In the genomic region with DNA sequence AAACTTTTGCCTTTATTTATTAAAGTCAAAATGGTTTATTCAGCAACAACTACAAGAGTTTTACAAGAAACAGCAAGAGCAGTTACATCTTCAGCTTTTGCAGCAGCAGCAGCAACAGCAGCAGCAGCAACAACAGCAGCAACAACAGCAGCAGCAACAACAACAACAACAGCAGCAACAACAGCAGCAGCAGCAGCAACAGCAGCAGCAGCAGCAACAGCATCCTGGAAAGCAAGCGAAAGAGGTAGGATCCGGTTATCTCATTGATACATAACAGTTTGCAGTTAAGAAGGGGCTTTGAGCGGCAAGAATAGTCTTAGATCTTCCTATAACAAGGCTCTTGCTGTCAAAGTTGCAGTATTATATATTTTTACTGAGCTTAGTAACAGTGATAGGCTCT, we compare ENCODE assay signal across 15 cellular contexts.
DNase-seq lines count a peak whose midpoint lies in the region; TF ChIP-seq lines count a peak whose summit lies in the region.
"Had no signal": no experiment of that assay in that cellular context is flagged by ENCODE, and none has a peak within 500 bp of the region (broad histone marks: within the 10 kb centered on the region; RNA-seq: fewer than 3 reads in every experiment).

No MANE protein-coding gene starts in this region.

- H3K79me2 ChIP-seq in H9 (ENCODE audit: insufficient read depth, low read length) (no peaks in the 10 kb centered on the region), neural progenitor cell (ENCODE audit: low read depth) (no peaks in the 10 kb centered on the region)

- no peaks in the 10 kb centered on the region for H3K27me3 ChIP-seq in H9 (ENCODE audit: insufficient read depth, low read length)
- H3K27me3 ChIP-seq in HUES64 (ENCODE audit: insufficient read depth, low read length) = no peaks in the 10 kb centered on the region
- no peaks in the 10 kb centered on the region for H3K27me3 ChIP-seq in endocrine pancreas (ENCODE audit: control insufficient read depth, insufficient read depth, low read length)
- no peaks in the 10 kb centered on the region for H3K27me3 ChIP-seq in neural progenitor cell
- H3K27me3 ChIP-seq: SJSA1 had no signal

- H2AK5ac ChIP-seq in H9 (ENCODE audit: insufficient read length, low read length) = no peak overlapping the region

- H3K4me3 ChIP-seq in HUES64 (ENCODE audit: low read length) = no peak overlapping the region
- H3K4me3 ChIP-seq in endocrine pancreas (ENCODE audit: control insufficient read depth, insufficient read depth, low read length) = peak overlapping the region; percentile 50
- no peak overlapping the region for H3K4me3 ChIP-seq in neural progenitor cell
- H3K4me3 ChIP-seq: HAP-1, SJSA1 had no signal

- peak overlapping the region; percentile 43 for H3K27ac ChIP-seq in H9 (ENCODE audit: insufficient read length, low read depth, low read length)
- no peak overlapping the region; the same call in 1 of the 2 replicates for H3K27ac ChIP-seq in HUES64 (ENCODE audit: low read depth, low read length)
- peak overlapping the region; percentile 24 for H3K27ac ChIP-seq in neural progenitor cell
- H3K27ac ChIP-seq: KMS-11, SJSA1 had no signal

- WGBS in H9 (ENCODE audit: extremely low coverage, insufficient read length, low lambda C conversion rate) = no CpG with 5 or more reads among the region's 3 CpGs
- 65% methylated on average over 3 of the region's 3 CpGs for WGBS in HUES64

- H3K4me1 ChIP-seq in H9 (ENCODE audit: insufficient read depth, low read length) (peaks cover 15% of the 10 kb centered on the region; the same call in 1 of the 2 replicates), HUES64 (ENCODE audit: insufficient read depth, low read length) (peaks cover 29% of the 10 kb centered on the region), endocrine pancreas (ENCODE audit: control insufficient read depth, insufficient read depth, low read length) (peaks cover 10% of the 10 kb centered on the region), neural progenitor cell (peaks cover 19% of the 10 kb centered on the region)
- H3K4me1 ChIP-seq: SJSA1 had no signal

- TF ChIP-seq CTCF in H9 (conservative IDR thresholded peaks at IDR 0.05) = no peak
- TF ChIP-seq CTCF in neural progenitor cell (IDR thresholded peaks at IDR 0.05) = no peak

- H3F3A ChIP-seq in neural progenitor cell (ENCODE audit: low read depth) = peaks cover 12% of the 10 kb centered on the region

- no peak overlapping the region for H3K4ac ChIP-seq in H9 (ENCODE audit: low read depth, low read length)

- no peak overlapping the region for H3K14ac ChIP-seq in H9 (ENCODE audit: insufficient read depth, low read length)

- H3T11ph ChIP-seq in H9 (ENCODE audit: low read length) = no peak overlapping the region

- no peak overlapping the region for H2BK120ac ChIP-seq in H9 (ENCODE audit: low read depth, low read length, poor library complexity, severe bottlenecking)

- no peaks in the 10 kb centered on the region for H3K9me3 ChIP-seq in H9 (ENCODE audit: control insufficient read depth, low read depth, low read length)
- H3K9me3 ChIP-seq in HUES64 (ENCODE audit: insufficient read depth, low read depth, low read length) = no peaks in the 10 kb centered on the region
- H3K9me3 ChIP-seq in endocrine pancreas (ENCODE audit: control insufficient read depth, low read length) = no peaks in the 10 kb centered on the region
- H3K9me3 ChIP-seq in neural progenitor cell (ENCODE audit: low read depth) = no peaks in the 10 kb centered on the region
- H3K9me3 ChIP-seq: HAP-1, SJSA1 had no signal

- H3K4me3 Mint-ChIP-seq in H9 = 0 out of 5 replicates have a peak overlapping the region, but pooled peaks of 1 of the 2 experiments have one; percentile 36
- H3K4me3 Mint-ChIP-seq in neural progenitor cell = peak overlapping the region; percentile 9
- H3K4me3 Mint-ChIP-seq: CD14-positive monocyte had no signal

- no peak overlapping the region for H2BK5ac ChIP-seq in H9 (ENCODE audit: insufficient read length, low read length)

- H4K20me1 ChIP-seq in H9 (ENCODE audit: control insufficient read depth, insufficient read depth, insufficient read length) = no peaks in the 10 kb centered on the region
- no peaks in the 10 kb centered on the region for H4K20me1 ChIP-seq in neural progenitor cell (ENCODE audit: low read depth)

- H2BK15ac ChIP-seq in H9 (ENCODE audit: low read depth, low read length) = no peak overlapping the region

- H3K56ac ChIP-seq in H9 (ENCODE audit: insufficient read length, low read depth, low read length) = no peak overlapping the region

- no peak overlapping the region for H2AFZ ChIP-seq in H9 (ENCODE audit: low read length)
- peak overlapping the region; percentile 98 for H2AFZ ChIP-seq in neural progenitor cell (replicated peaks)

- no peak overlapping the region for H4K8ac ChIP-seq in H9 (replicated peaks; ENCODE audit: insufficient read length, low read depth, low read length)

- H3K36me3 ChIP-seq in HUES64 (ENCODE audit: insufficient read depth, low read length) (no peaks in the 10 kb centered on the region), endocrine pancreas (ENCODE audit: control insufficient read depth, insufficient read depth, low read length) (no peaks in the 10 kb centered on the region), neural progenitor cell (no peaks in the 10 kb centered on the region)
- H3K36me3 ChIP-seq: HAP-1, SJSA1 had no signal

- no peak overlapping the region for H3K18ac ChIP-seq in H9 (ENCODE audit: insufficient read length, low read depth, low read length)

- H3K9ac ChIP-seq in H9 (ENCODE audit: extremely low read depth, insufficient read length, low read length) = no peak overlapping the region
- 0 out of 2 replicates have a peak overlapping the region, but pooled peaks have one; percentile 1 for H3K9ac ChIP-seq in HUES64 (ENCODE audit: low read depth, low read length)
- H3K9ac ChIP-seq in endocrine pancreas (ENCODE audit: control insufficient read depth, insufficient read depth, low read length) = no peak overlapping the region
- H3K9ac ChIP-seq in neural progenitor cell = no peak overlapping the region
- H3K9ac ChIP-seq: KMS-11 had no signal

- peak overlapping the region; percentile 33 for H3K4me2 ChIP-seq in H9 (ENCODE audit: insufficient read depth, insufficient read length, low read length)
- peak overlapping the region; percentile 56 for H3K4me2 ChIP-seq in neural progenitor cell
- H3K4me2 ChIP-seq: KMS-11 had no signal

- H3K36me3 Mint-ChIP-seq in H9 (ENCODE audit: insufficient read depth in 1 of 3, low read depth in 3 of 3) = no peaks in the 10 kb centered on the region
- H3K36me3 Mint-ChIP-seq in neural progenitor cell = no peaks in the 10 kb centered on the region
- H3K36me3 Mint-ChIP-seq: CD14-positive monocyte had no signal

- no peak overlapping the region for H3K23ac ChIP-seq in H9 (ENCODE audit: insufficient read length, low read depth, low read length)

- no peaks in the 10 kb centered on the region for H3K79me1 ChIP-seq in H9 (ENCODE audit: insufficient read depth, low read depth, low read length, poor library complexity, severe bottlenecking)

- H2BK12ac ChIP-seq in H9 (ENCODE audit: insufficient read length, low read depth, low read length) = no peak overlapping the region

- H2BK20ac ChIP-seq in H9 (ENCODE audit: low read depth, low read length, poor library complexity, severe bottlenecking) = no peak overlapping the region

- no peak overlapping the region for H4K5ac ChIP-seq in H9 (ENCODE audit: insufficient read length, low read depth, low read length)

- H3K27ac Mint-ChIP-seq in H9 = peak overlapping the region in 2 of 3 experiments; percentile 94 to 97; a peak in 5 of 7 replicates
- peak overlapping the region; percentile 96 for H3K27ac Mint-ChIP-seq in neural progenitor cell
- H3K27ac Mint-ChIP-seq: CD14-positive monocyte had no signal

- H3K27me3 Mint-ChIP-seq in H9 (ENCODE audit: low read depth) = no peaks in the 10 kb centered on the region
- no peaks in the 10 kb centered on the region for H3K27me3 Mint-ChIP-seq in neural progenitor cell (ENCODE audit: insufficient read depth, low read depth)

- no peaks in the 10 kb centered on the region for H3K9me3 Mint-ChIP-seq in H9
- no peaks in the 10 kb centered on the region for H3K9me3 Mint-ChIP-seq in neural progenitor cell

- DNase-seq in H9 (no peak), neural progenitor cell (ENCODE audit: low spot score) (peak; percentile 24), superior temporal gyrus (ENCODE audit: extremely low spot score) (no peak), D341Med (ENCODE audit: low spot score) (no peak), epidermal melanocyte (ENCODE audit: insufficient read length, low spot score) (no peak), NCI-H1105 (lab: John Stamatoyannopoulos, UW) (no peak)
- DNase-seq: NCI-H1436 treated with DMSO at 0.1 percent for 48 hours, NCI-H226, SW 1271 had no signal

- no peak overlapping the region for H4K91ac ChIP-seq in H9 (ENCODE audit: insufficient read length, low read depth, low read length)

- H3K4me1 Mint-ChIP-seq in H9 = peaks cover 25 to 29% of the 10 kb centered on the region in 2 experiments
- peaks cover 26% of the 10 kb centered on the region for H3K4me1 Mint-ChIP-seq in neural progenitor cell
- H3K4me1 Mint-ChIP-seq: CD14-positive monocyte had no signal

- H3K23me2 ChIP-seq in H9 (ENCODE audit: insufficient read length, low read depth, low read length, poor library complexity, severe bottlenecking) = no peaks in the 10 kb centered on the region
